ENCODE assay signal across 1 cellular context in genomic region chr17:31216053-31216751, GRCh38.
TF ChIP-seq lines count a peak whose summit lies in the region.

No MANE protein-coding gene starts in this region.

TF ChIP-seq in HCT116, 20 proteins besides CTCF, POLR2A, EP300 and RAD21 (continued from another document):
- no peak for TF ChIP-seq ZBTB33 (IDR thresholded peaks at IDR 0.05; ENCODE audit: extremely low read depth, insufficient replicate concordance, low read length)
- TF ChIP-seq CEBPB (IDR thresholded peaks at IDR 0.05; ENCODE audit: low read depth): no peak
- TF ChIP-seq ZFX (IDR thresholded peaks at IDR 0.05): no peak
- TF ChIP-seq EGR1 (IDR thresholded peaks at IDR 0.05; ENCODE audit: low read depth): no peak
- no peak for TF ChIP-seq REST (IDR thresholded peaks at IDR 0.05; ENCODE audit: low read depth)
- TF ChIP-seq SIN3A (IDR thresholded peaks at IDR 0.05; ENCODE audit: low read depth): no peak
- no peak for TF ChIP-seq TCF7L2 (IDR thresholded peaks at IDR 0.05; ENCODE audit: borderline replicate concordance, extremely low read depth, insufficient read depth, insufficient read length)
- TF ChIP-seq CBX3 (IDR thresholded peaks at IDR 0.05; ENCODE audit: low read depth): no peak
- TF ChIP-seq ZNF274 (IDR thresholded peaks at IDR 0.05; ENCODE audit: low read depth, low read length): no peak
- TF ChIP-seq SRF (IDR thresholded peaks at IDR 0.05; ENCODE audit: low read depth): no peak
- no peak for TF ChIP-seq ATF3 (IDR thresholded peaks at IDR 0.05)
- TF ChIP-seq MAX (IDR thresholded peaks at IDR 0.05): no peak
